In the genomic region with DNA sequence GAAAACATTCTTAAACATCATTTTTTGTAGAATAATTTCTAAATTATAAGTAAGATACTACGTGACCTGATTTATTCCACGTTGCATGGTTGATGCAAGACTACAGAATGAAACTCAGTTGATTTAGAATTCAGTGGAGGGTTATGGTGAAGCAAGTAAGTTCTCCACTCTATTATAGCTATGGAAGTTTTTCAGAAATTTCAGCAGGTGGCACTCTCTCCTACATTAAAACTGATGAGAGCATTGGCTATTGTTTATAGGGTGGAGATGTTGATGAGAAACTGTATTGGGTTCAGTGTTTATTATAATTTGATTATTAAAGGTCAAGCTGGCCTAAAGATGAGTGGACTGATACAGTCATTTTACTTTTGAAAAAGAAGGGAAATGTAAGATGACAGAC, we compare ENCODE assay signal across 1 cellular context.
TF ChIP-seq lines count a peak whose summit lies in the region.

No MANE protein-coding gene starts in this region.

TF ChIP-seq in GM12878, 131 proteins besides CTCF, POLR2A, EP300 and RAD21 (continued from another document):
- no peak for TF ChIP-seq ZBTB40 (IDR thresholded peaks at IDR 0.05; ENCODE audit: borderline replicate concordance)
- no peak for TF ChIP-seq CHD1 (IDR thresholded peaks at IDR 0.05; ENCODE audit: low read depth, low read length)
- no peak for TF ChIP-seq CBX3 (IDR thresholded peaks at IDR 0.05; ENCODE audit: borderline replicate concordance, low read depth)
- TF ChIP-seq, protein P1, sequence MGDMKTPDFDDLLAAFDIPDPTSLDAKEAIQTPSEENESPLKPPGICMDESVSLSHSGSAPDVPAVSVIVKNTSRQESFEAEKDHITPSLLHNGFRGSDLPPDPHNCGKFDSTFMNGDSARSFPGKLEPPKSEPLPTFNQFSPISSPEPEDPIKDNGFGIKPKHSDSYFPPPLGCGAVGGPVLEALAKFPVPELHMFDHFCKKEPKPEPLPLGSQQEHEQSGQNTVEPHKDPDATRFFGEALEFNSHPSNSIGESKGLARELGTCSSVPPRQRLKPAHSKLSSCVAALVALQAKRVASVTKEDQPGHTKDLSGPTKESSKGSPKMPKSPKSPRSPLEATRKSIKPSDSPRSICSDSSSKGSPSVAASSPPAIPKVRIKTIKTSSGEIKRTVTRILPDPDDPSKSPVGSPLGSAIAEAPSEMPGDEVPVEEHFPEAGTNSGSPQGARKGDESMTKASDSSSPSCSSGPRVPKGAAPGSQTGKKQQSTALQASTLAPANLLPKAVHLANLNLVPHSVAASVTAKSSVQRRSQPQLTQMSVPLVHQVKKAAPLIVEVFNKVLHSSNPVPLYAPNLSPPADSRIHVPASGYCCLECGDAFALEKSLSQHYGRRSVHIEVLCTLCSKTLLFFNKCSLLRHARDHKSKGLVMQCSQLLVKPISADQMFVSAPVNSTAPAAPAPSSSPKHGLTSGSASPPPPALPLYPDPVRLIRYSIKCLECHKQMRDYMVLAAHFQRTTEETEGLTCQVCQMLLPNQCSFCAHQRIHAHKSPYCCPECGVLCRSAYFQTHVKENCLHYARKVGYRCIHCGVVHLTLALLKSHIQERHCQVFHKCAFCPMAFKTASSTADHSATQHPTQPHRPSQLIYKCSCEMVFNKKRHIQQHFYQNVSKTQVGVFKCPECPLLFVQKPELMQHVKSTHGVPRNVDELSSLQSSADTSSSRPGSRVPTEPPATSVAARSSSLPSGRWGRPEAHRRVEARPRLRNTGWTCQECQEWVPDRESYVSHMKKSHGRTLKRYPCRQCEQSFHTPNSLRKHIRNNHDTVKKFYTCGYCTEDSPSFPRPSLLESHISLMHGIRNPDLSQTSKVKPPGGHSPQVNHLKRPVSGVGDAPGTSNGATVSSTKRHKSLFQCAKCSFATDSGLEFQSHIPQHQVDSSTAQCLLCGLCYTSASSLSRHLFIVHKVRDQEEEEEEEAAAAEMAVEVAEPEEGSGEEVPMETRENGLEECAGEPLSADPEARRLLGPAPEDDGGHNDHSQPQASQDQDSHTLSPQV (IDR thresholded peaks at IDR 0.05): 0 out of 2 replicates have a peak, but pooled peaks have one; percentile 12
- TF ChIP-seq TAF1 (IDR thresholded peaks at IDR 0.05; ENCODE audit: borderline replicate concordance, low read depth, low read length): no peak
- TF ChIP-seq CHD4 (IDR thresholded peaks at IDR 0.05): no peak
- no peak for TF ChIP-seq RBBP5 (conservative IDR thresholded peaks at IDR 0.05)
- no peak for TF ChIP-seq ZBTB33 (IDR thresholded peaks at IDR 0.05)
TF ChIP-seq in GM12878: peak in this region for 4.
